In the genomic region with DNA sequence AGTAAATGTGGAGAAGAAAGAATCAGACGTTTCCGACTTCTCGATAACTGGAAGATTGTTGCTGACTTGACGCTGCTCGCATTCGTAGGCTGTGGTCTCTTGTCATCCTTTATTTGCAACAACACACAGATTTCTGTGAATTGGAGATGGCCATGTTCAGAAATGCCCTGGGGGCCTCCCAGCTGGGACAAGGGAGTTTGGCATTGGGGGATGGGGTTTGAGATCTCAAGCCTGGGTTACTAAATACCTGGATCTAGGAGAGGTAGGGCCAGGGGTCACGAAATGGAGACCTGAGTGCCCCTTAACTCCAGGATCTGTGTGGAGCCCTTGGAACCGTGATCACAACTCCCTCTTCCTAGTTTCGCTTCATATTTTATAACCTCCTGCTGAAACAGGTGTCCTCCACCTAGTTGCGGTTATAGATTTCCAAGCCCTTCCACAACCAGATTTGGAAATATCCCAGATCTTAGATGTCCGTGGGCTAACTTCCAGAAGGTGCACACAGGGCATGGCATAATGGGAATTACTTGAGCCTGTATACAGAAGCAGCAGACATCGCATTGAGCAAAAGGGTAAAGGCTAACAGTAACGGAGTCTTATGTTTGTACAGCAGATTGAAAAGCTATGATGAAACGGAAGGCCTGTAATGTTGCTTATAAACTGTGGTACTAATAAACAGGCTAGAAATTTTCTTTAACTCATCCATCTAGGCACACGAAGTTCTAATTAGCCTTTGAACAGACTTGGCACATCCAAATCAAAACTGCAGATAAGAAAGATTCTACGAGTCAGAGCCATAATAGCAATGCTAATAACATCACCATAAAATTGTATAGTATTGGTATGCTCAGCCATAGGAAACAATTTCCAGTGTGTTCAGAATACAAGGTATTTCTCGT, we compare ENCODE assay signal across 8 cellular contexts. TPM values are rescaled to one million over a fixed set of nuclear protein-coding genes. Genes with fewer than 3 reads are reported as not detected.
A peak's percentile ranks its signal among the peaks of the same experiment; 100 is the strongest.
DNase-seq lines count a peak whose midpoint lies in the region; ATAC-seq and FAIRE-seq lines count a peak whose summit lies in the region.

No MANE protein-coding gene starts in this region.

- no peaks in the 10 kb centered on the region for H3K9me3 ChIP-seq in effector memory CD4-positive, alpha-beta T cell (ENCODE audit: control insufficient read depth, low read length)

- no peak for FAIRE-seq in HTR-8/SVneo (lab: Jason Lieb, UNC)

- ATAC-seq in GM21447 (IDR thresholded peaks at IDR 0.05; ENCODE audit: unreplicated experiment) (no peak), GM18909 (IDR thresholded peaks at IDR 0.05; ENCODE audit: poor library complexity, unreplicated experiment) (no peak)

- DNase-seq in COLO829 (ENCODE audit: low spot score) (peak; percentile 28), HTR-8/SVneo (ENCODE audit: insufficient read length, low spot score) (peak; percentile 12), middle frontal gyrus (ENCODE audit: extremely low spot score, low spot score) (peak; percentile 7)
- DNase-seq in activated CD4-positive, alpha-beta T cell treated with anti-CD3 and anti-CD28 coated beads for 1 hour: peak; percentile 16
- peak in 2 of 3 donors; percentile 4 to 15 for DNase-seq in effector memory CD4-positive, alpha-beta T cell

- H3K27me3 ChIP-seq in effector memory CD4-positive, alpha-beta T cell (replicated peaks; ENCODE audit: control insufficient read depth, insufficient read depth, low read length, poor library complexity, severe bottlenecking): no peaks in the 10 kb centered on the region

- peak overlapping the region; percentile 73 for H3K4me3 ChIP-seq in effector memory CD4-positive, alpha-beta T cell (ENCODE audit: insufficient read depth, low read depth, low read length, poor library complexity, severe bottlenecking)
- H3K4me3 ChIP-seq in urinary bladder (ENCODE audit: low read depth, low read length): peak overlapping the region; percentile 49

- no peaks in the 10 kb centered on the region for H3K4me1 ChIP-seq in effector memory CD4-positive, alpha-beta T cell (ENCODE audit: control insufficient read depth, insufficient read depth, low read length, poor library complexity, severe bottlenecking)
- no peaks in the 10 kb centered on the region for H3K4me1 ChIP-seq in urinary bladder (ENCODE audit: insufficient read depth)

- H3K27ac ChIP-seq in effector memory CD4-positive, alpha-beta T cell (ENCODE audit: insufficient read depth, low read length, poor library complexity, severe bottlenecking): peak overlapping the region; percentile 86
- peak overlapping the region; percentile 34 for H3K27ac ChIP-seq in urinary bladder (ENCODE audit: low read depth)

- WGBS in urinary bladder: 3% methylated on average over 17 of the region's 17 CpGs

- H3K36me3 ChIP-seq in effector memory CD4-positive, alpha-beta T cell (ENCODE audit: control insufficient read depth, insufficient read depth, low read length): no peaks in the 10 kb centered on the region
- no peaks in the 10 kb centered on the region for H3K36me3 ChIP-seq in urinary bladder (ENCODE audit: insufficient read depth)

RNA-seq across cellular contexts. Expression of a gene that starts 1.0 kb away (rescaled TPM):
- 15.1 TPM for total RNA-seq in urinary bladder
- 5.3 TPM for polyA plus RNA-seq in urinary bladder

RNA-seq across cellular contexts. Expression of a gene that starts 48.6 kb away (rescaled TPM):
- total RNA-seq in urinary bladder: 108 TPM
- 81.9 TPM for polyA plus RNA-seq in urinary bladder

RNA-seq across cellular contexts. Expression of a gene that starts 49.4 kb away (rescaled TPM):
- total RNA-seq in urinary bladder: 55.0 TPM
- polyA plus RNA-seq in urinary bladder: 14.2 TPM
